8 cellular contexts compared by ENCODE assay signal in genomic region chr12:124493809-124494750, GRCh38.
DNase-seq lines count a peak whose midpoint lies in the region; ATAC-seq, FAIRE-seq and TF ChIP-seq lines count a peak whose summit lies in the region.

No MANE protein-coding gene starts in this region.

- WGBS in A549 (ENCODE audit: missing lambda C conversion rate) = 90% methylated on average over 26 of the region's 27 CpGs

- no peak for TF ChIP-seq EP300 in A549 (IDR thresholded peaks at IDR 0.05)

- no peak for FAIRE-seq in A549 (lab: Jason Lieb, UNC)

- ATAC-seq in A549 (no peak), GM19372 (IDR thresholded peaks at IDR 0.05; ENCODE audit: low read depth, unreplicated experiment) (peak; percentile 96), HG03280 (IDR thresholded peaks at IDR 0.05; ENCODE audit: unreplicated experiment) (peak; percentile 95)
- peak; percentile 91 to 97 for ATAC-seq in activated T-cell treated with anti-CD3 and anti-CD28 coated beads, Interleukin-2, amount 50 U/mL, for 72 hours (replicated peaks in 1 of 2)

- TF ChIP-seq RAD21 in A549 (conservative IDR thresholded peaks at IDR 0.05 in 1 of 2, IDR thresholded peaks at IDR 0.05 in 1 of 2) = no peak

- H3K9ac ChIP-seq in neural progenitor cell = no peak overlapping the region

- H3K4me1 ChIP-seq in A549 (peaks cover 9% of the 10 kb centered on the region; the same call in 1 of the 3 replicates), neural progenitor cell (peaks cover 2% of the 10 kb centered on the region)

- H3K4me3 ChIP-seq in A549 (no peak overlapping the region), neural progenitor cell (no peak overlapping the region)

- no peaks in the 10 kb centered on the region for H3K27me3 Mint-ChIP-seq in activated T-cell treated with anti-CD3 and anti-CD28 coated beads, Interleukin-2, amount 50 U/mL, for 72 hours (ENCODE audit: low read depth)
- H3K27me3 Mint-ChIP-seq in neural progenitor cell (ENCODE audit: insufficient read depth, low read depth) = no peaks in the 10 kb centered on the region

- peak overlapping the region; percentile 96 for H3K27ac Mint-ChIP-seq in activated T-cell treated with anti-CD3 and anti-CD28 coated beads, Interleukin-2, amount 50 U/mL, for 72 hours
- H3K27ac Mint-ChIP-seq in neural progenitor cell = no peak overlapping the region

- H3K27ac ChIP-seq in A549 (no peak overlapping the region), neural progenitor cell (no peak overlapping the region)

- no peaks in the 10 kb centered on the region for H3K36me3 ChIP-seq in neural progenitor cell

- POLR2A ChIA-PET in A549 (lab: Yijun Ruan, JAX) = no interaction called here

- TF ChIP-seq POLR2A in A549 (IDR thresholded peaks at IDR 0.05; ENCODE audit: low read length) = no peak

- no peaks in the 10 kb centered on the region for H3F3A ChIP-seq in neural progenitor cell (ENCODE audit: low read depth)

- no peaks in the 10 kb centered on the region for H3K9me3 Mint-ChIP-seq in activated T-cell treated with anti-CD3 and anti-CD28 coated beads, Interleukin-2, amount 50 U/mL, for 72 hours
- H3K9me3 Mint-ChIP-seq in neural progenitor cell = no peaks in the 10 kb centered on the region

- TF ChIP-seq CTCF in A549 (IDR thresholded peaks at IDR 0.05) (no peak), neural progenitor cell (IDR thresholded peaks at IDR 0.05) (no peak)

- peaks cover 86% of the 10 kb centered on the region for H3K79me2 ChIP-seq in neural progenitor cell (ENCODE audit: low read depth)

- H3K9me3 ChIP-seq in A549 (no peaks in the 10 kb centered on the region), neural progenitor cell (ENCODE audit: low read depth) (no peaks in the 10 kb centered on the region)

- H3K4me2 ChIP-seq in A549 (no peak overlapping the region), neural progenitor cell (no peak overlapping the region)

- H3K36me3 Mint-ChIP-seq in activated T-cell treated with anti-CD3 and anti-CD28 coated beads, Interleukin-2, amount 50 U/mL, for 72 hours (ENCODE audit: insufficient read depth in 2 of 2) = peaks cover 0 to 6% of the 10 kb centered on the region in 2 donors
- H3K36me3 Mint-ChIP-seq in neural progenitor cell = peaks cover 2% of the 10 kb centered on the region

- peak overlapping the region; percentile 35 to 80 for H3K4me3 Mint-ChIP-seq in activated T-cell treated with anti-CD3 and anti-CD28 coated beads, Interleukin-2, amount 50 U/mL, for 72 hours
- H3K4me3 Mint-ChIP-seq in neural progenitor cell = no peak overlapping the region

- H2AFZ ChIP-seq in neural progenitor cell (replicated peaks) = no peak overlapping the region

- no peaks in the 10 kb centered on the region for H3K27me3 ChIP-seq in neural progenitor cell

- H4K20me1 ChIP-seq in neural progenitor cell (ENCODE audit: low read depth) = peaks cover 92% of the 10 kb centered on the region

- DNase-seq in A549 (ENCODE audit: low read depth in 1 of 2, low spot score in 1 of 2) (no peak), NCI-H774 (lab: John Stamatoyannopoulos, UW) (no peak), dedifferentiated amniotic fluid mesenchymal stem cell (ENCODE audit: extremely low spot score) (no peak), neural progenitor cell (ENCODE audit: low spot score) (no peak)
- DNase-seq in activated T-cell treated with anti-CD3 and anti-CD28 coated beads, Interleukin-2, amount 50 U/mL, for 72 hours = peak; percentile 61 to 70
- peak; percentile 53 for DNase-seq in stimulated activated CD8-positive, alpha-beta memory T cell treated with anti-CD3 and anti-CD28 coated beads, Interleukin-4, amount 100 ng/mL, for 24 hours (ENCODE audit: low read depth)

- CTCF ChIA-PET in A549 (lab: Yijun Ruan, JAX) = interaction anchor here (0.6 to 1.6 kb wide), 7 partner anchors 16 to 277 kb away, joined by 3 to 4 read pairs (median 3); no protein-coding TSS in a partner anchor

- peaks cover 43% of the 10 kb centered on the region for H3K4me1 Mint-ChIP-seq in activated T-cell treated with anti-CD3 and anti-CD28 coated beads, Interleukin-2, amount 50 U/mL, for 72 hours (ENCODE audit: low read depth)
- peaks cover 27% of the 10 kb centered on the region for H3K4me1 Mint-ChIP-seq in neural progenitor cell

TF ChIP-seq in A549, 52 proteins besides CTCF, POLR2A, EP300 and RAD21:
- TF ChIP-seq KDM1A (IDR thresholded peaks at IDR 0.05; ENCODE audit: low read depth) = 0 out of 2 replicates have a peak, but pooled peaks have one; percentile 23
- TF ChIP-seq, protein P1, sequence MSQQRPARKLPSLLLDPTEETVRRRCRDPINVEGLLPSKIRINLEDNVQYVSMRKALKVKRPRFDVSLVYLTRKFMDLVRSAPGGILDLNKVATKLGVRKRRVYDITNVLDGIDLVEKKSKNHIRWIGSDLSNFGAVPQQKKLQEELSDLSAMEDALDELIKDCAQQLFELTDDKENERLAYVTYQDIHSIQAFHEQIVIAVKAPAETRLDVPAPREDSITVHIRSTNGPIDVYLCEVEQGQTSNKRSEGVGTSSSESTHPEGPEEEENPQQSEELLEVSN (IDR thresholded peaks at IDR 0.05; ENCODE audit: borderline replicate concordance, low read depth) = no peak

Comparison
In these comparisons a context has a peak if more than half of its experiments do, and no peak if none do; other contexts are left out.
1. ATAC-seq: peak in GM19372 (single experiment), HG03280 (single experiment) and activated T-cell treated with anti-CD3 and anti-CD28 coated beads, Interleukin-2, amount 50 U/mL, for 72 hours (2 of 2); none in A549 (0 of 2).
2. DNase-seq: peak in activated T-cell treated with anti-CD3 and anti-CD28 coated beads, Interleukin-2, amount 50 U/mL, for 72 hours (2 of 2) and stimulated activated CD8-positive, alpha-beta memory T cell treated with anti-CD3 and anti-CD28 coated beads, Interleukin-4, amount 100 ng/mL, for 24 hours (single experiment); none in A549 (0 of 2), NCI-H774 (single experiment), dedifferentiated amniotic fluid mesenchymal stem cell (single experiment) and neural progenitor cell (single experiment).